In genomic region chr2:3480352-3481010, GRCh38 we compare ENCODE assay signal across 10 cellular contexts. TPM values are rescaled to one million over a fixed set of nuclear protein-coding genes. Genes with fewer than 3 reads are reported as not detected.
DNase-seq lines count a peak whose midpoint lies in the region; ATAC-seq, FAIRE-seq and TF ChIP-seq lines count a peak whose summit lies in the region.
"Had no signal": no experiment of that assay in that cellular context is flagged by ENCODE, and none has a peak within 500 bp of the region (broad histone marks: within the 10 kb centered on the region; RNA-seq: fewer than 3 reads in every experiment).

No MANE protein-coding gene starts in this region.

- peak overlapping the region; percentile 65 for H3K27ac Mint-ChIP-seq in activated T-cell treated with anti-CD3 and anti-CD28 coated beads, Interleukin-2, amount 50 U/mL, for 72 hours
- peak overlapping the region; percentile 58 for H3K27ac Mint-ChIP-seq in activated naive CD8-positive, alpha-beta T cell treated with anti-CD3 and anti-CD28 coated beads for 36 hours

- H3K36me3 Mint-ChIP-seq in activated T-cell treated with anti-CD3 and anti-CD28 coated beads, Interleukin-2, amount 50 U/mL, for 72 hours (ENCODE audit: insufficient read depth in 2 of 2), result peaks cover 0 to 4% of the 10 kb centered on the region in 2 donors
- H3K36me3 Mint-ChIP-seq in activated naive CD8-positive, alpha-beta T cell treated with anti-CD3 and anti-CD28 coated beads for 36 hours, result peaks cover 7% of the 10 kb centered on the region

- H3K27ac ChIP-seq in pancreas (peak overlapping the region in 1 of 4 donors; percentile 5), SJCRH30 (no peak overlapping the region)

- no peak overlapping the region for H3K4me3 ChIP-seq in pancreas
- H3K4me3 ChIP-seq in SJCRH30, result no peak overlapping the region

- no peaks in the 10 kb centered on the region for H3K9me3 Mint-ChIP-seq in activated T-cell treated with anti-CD3 and anti-CD28 coated beads, Interleukin-2, amount 50 U/mL, for 72 hours
- no peaks in the 10 kb centered on the region for H3K9me3 Mint-ChIP-seq in activated naive CD8-positive, alpha-beta T cell treated with anti-CD3 and anti-CD28 coated beads for 36 hours

- peaks cover 0 to 8% (median 0%) of the 10 kb centered on the region in 3 donors for H3K4me1 ChIP-seq in pancreas
- peaks cover 8% of the 10 kb centered on the region for H3K4me1 ChIP-seq in SJCRH30

- H3K27me3 ChIP-seq in pancreas (no peaks in the 10 kb centered on the region), SJCRH30 (no peaks in the 10 kb centered on the region)

- intact Hi-C loops in pancreas (cut with DNase I), result no loop called here

- no peaks in the 10 kb centered on the region for H3K27me3 Mint-ChIP-seq in activated T-cell treated with anti-CD3 and anti-CD28 coated beads, Interleukin-2, amount 50 U/mL, for 72 hours (ENCODE audit: low read depth)
- H3K27me3 Mint-ChIP-seq in activated naive CD8-positive, alpha-beta T cell treated with anti-CD3 and anti-CD28 coated beads for 36 hours, result no peaks in the 10 kb centered on the region

- 24 to 31% methylated on average over 7 of the region's 7 CpGs for WGBS in pancreas, 2 donors

- H3K9me3 ChIP-seq in pancreas, result no peaks in the 10 kb centered on the region
- no peaks in the 10 kb centered on the region for H3K9me3 ChIP-seq in SJCRH30 (replicated peaks)

- H3K36me3 ChIP-seq in pancreas (peaks cover 0 to 30% (median 0%) of the 10 kb centered on the region in 3 donors), SJCRH30 (peaks cover 5% of the 10 kb centered on the region)

- no peak overlapping the region for H3K4me3 Mint-ChIP-seq in activated T-cell treated with anti-CD3 and anti-CD28 coated beads, Interleukin-2, amount 50 U/mL, for 72 hours
- no peak overlapping the region for H3K4me3 Mint-ChIP-seq in activated naive CD8-positive, alpha-beta T cell treated with anti-CD3 and anti-CD28 coated beads for 36 hours

- no peak for DNase-seq in activated T-cell treated with anti-CD3 and anti-CD28 coated beads, Interleukin-2, amount 50 U/mL, for 72 hours
- DNase-seq in activated T-cell treated with anti-CD3 and anti-CD28 coated beads, Interleukin-2, amount 50 U/mL, for 1 hour, result no peak
- DNase-seq in LoVo (ENCODE audit: low spot score) (peak; percentile 39), pancreas (peak in 5 of 6 donors; percentile 52 to 93 (median 79)), OCI-M1 (lab: John Stamatoyannopoulos, UW) (no peak), SJCRH30 (no peak), mesenteric fat pad (ENCODE audit: low spot score) (no peak)
- DNase-seq in activated naive CD8-positive, alpha-beta T cell treated with anti-CD3 and anti-CD28 coated beads for 36 hours, result no peak
- DNase-seq: activated naive CD4-positive, alpha-beta T cell treated with Interleukin-2 at 50 U/mL for 16 hours; KG1 had no signal

- TF ChIP-seq CTCF in pancreas (IDR thresholded peaks at IDR 0.05), result no peak

- H3K4me1 Mint-ChIP-seq in activated T-cell treated with anti-CD3 and anti-CD28 coated beads, Interleukin-2, amount 50 U/mL, for 72 hours (ENCODE audit: low read depth), result no peaks in the 10 kb centered on the region
- H3K4me1 Mint-ChIP-seq in activated naive CD8-positive, alpha-beta T cell treated with anti-CD3 and anti-CD28 coated beads for 36 hours, result peaks cover 9% of the 10 kb centered on the region

- ATAC-seq in activated T-cell treated with anti-CD3 and anti-CD28 coated beads, Interleukin-2, amount 50 U/mL, for 72 hours (replicated peaks in 1 of 2), result no peak
- ATAC-seq in pancreas, result peak; percentile 60 to 91 (median 70)

- no peak for FAIRE-seq in pancreas (lab: Jason Lieb, UNC)

RNA-seq across cellular contexts. Expression of gene ADI1, which starts 38.9 kb away (rescaled TPM):
- 10 to 100 TPM; 24.1 to 26.4 TPM for total RNA-seq in activated T-cell treated with anti-CD3 and anti-CD28 coated beads, Interleukin-2, amount 50 U/mL, for 72 hours
- total RNA-seq in activated naive CD8-positive, alpha-beta T cell treated with anti-CD3 and anti-CD28 coated beads for 36 hours, result 10 to 100 TPM; 22.8 to 23.7 TPM
- 10 to 100 TPM in 5 of 6 donors, 1 to 10 TPM in 1; 9.9 to 26.0 (median 19.2) TPM for total RNA-seq in pancreas
- 10 to 100 TPM; 17.8 to 29.7 TPM for polyA plus RNA-seq in pancreas
- 53.6 and 55.9 TPM in 2 replicates for total RNA-seq in SJCRH30 (2014; rRNA removed; shearing (Covaris generic))
- 63.6 TPM for total RNA-seq in mesenteric fat pad

Comparison
In these comparisons a context has a peak if more than half of its experiments do, and no peak if none do; other contexts are left out.
1. ATAC-seq: peak in pancreas (4 of 4); none in activated T-cell treated with anti-CD3 and anti-CD28 coated beads, Interleukin-2, amount 50 U/mL, for 72 hours (0 of 2).
2. DNase-seq: peak in LoVo (single experiment) and pancreas (5 of 6); none in activated T-cell treated with anti-CD3 and anti-CD28 coated beads, Interleukin-2, amount 50 U/mL, for 72 hours (0 of 2), activated T-cell treated with anti-CD3 and anti-CD28 coated beads, Interleukin-2, amount 50 U/mL, for 1 hour (single experiment), activated naive CD8-positive, alpha-beta T cell treated with anti-CD3 and anti-CD28 coated beads for 36 hours (single experiment), OCI-M1 (single experiment), SJCRH30 (0 of 2) and mesenteric fat pad (single experiment).